Comparison of ENCODE assay signal across 18 cellular contexts in genomic region chr2:179591690-179592089, GRCh38.
"Had no signal": no experiment of that assay in that cellular context is flagged by ENCODE, and none has a peak within 500 bp of the region (broad histone marks: within the 10 kb centered on the region; RNA-seq: fewer than 3 reads in every experiment).

No MANE protein-coding gene starts in this region.

- DNase-seq: activated gamma-delta T cell treated with Interleukin-2 at 50 U/mL for 16 hours; activated T-cell treated with anti-CD3 and anti-CD28 coated beads, Interleukin-2, amount 50 U/mL, for 1 hour; anterior cingulate cortex; effector CD4-positive, alpha-beta T cell; foreskin melanocyte; glutamatergic neuron; immature natural killer cell; lower lobe of right lung; naive thymus-derived CD8-positive, alpha-beta T cell; ovary; psoas muscle; stimulated activated naive B cell treated with anti-CD40 and anti-IgM and Interleukin-4, amounts not matched to agents 10 μg/mL and 1 μg/mL and 100 μg/mL, for 72 hours; T-helper 9 cell; transverse colon had no signal

- H3K4me2 ChIP-seq: hepatocyte had no signal

- H3K27ac ChIP-seq: hepatocyte, lower lobe of right lung, ovary, right atrium auricular region, skin epidermis, transverse colon had no signal

- H3K79me2 ChIP-seq: hepatocyte had no signal

- H3K36me3 ChIP-seq: lower lobe of right lung, ovary, right atrium auricular region, transverse colon had no signal

- H3K27me3 ChIP-seq: hepatocyte, ovary, right atrium auricular region, transverse colon had no signal

- H2AFZ ChIP-seq: hepatocyte had no signal

- H3K9me3 ChIP-seq: lower lobe of right lung, ovary, psoas muscle, right atrium auricular region, transverse colon had no signal

- H3K4me3 ChIP-seq: hepatocyte, lower lobe of right lung, ovary, right atrium auricular region, skin epidermis, transverse colon had no signal

- ATAC-seq: left lobe of liver; naive thymus-derived CD8-positive, alpha-beta T cell; stimulated activated naive B cell treated with anti-CD40 and anti-IgM and Interleukin-4, amounts not matched to agents 10 μg/mL and 1 μg/mL and 100 μg/mL, for 72 hours had no signal

- H3K4me1 ChIP-seq: lower lobe of right lung, right atrium auricular region had no signal
